ENCODE assay signal across 7 cellular contexts in genomic region chr12:13100610-13100881, GRCh38. TPM values are rescaled to one million over a fixed set of nuclear protein-coding genes. Genes with fewer than 3 reads are reported as not detected.
DNase-seq lines count a peak whose midpoint lies in the region; ATAC-seq and TF ChIP-seq lines count a peak whose summit lies in the region.

No MANE protein-coding gene starts in this region.

- no peak for DNase-seq in WERI-Rb-1
- no peak for DNase-seq in hepatocyte (ENCODE audit: low spot score)
- no peak for DNase-seq in smooth muscle cell (lab: John Stamatoyannopoulos, UW; ENCODE audit: unreplicated experiment)
- DNase-seq in stimulated activated CD4-positive, alpha-beta T cell treated with anti-CD3 and anti-CD28 coated beads, Interleukin-4, amount 100 ng/mL, for 1 hour: no peak
- DNase-seq in activated effector memory CD4-positive, alpha-beta T cell treated with Interleukin-2 at 50 U/mL for 16 hours: no peak

- H3K9me2 ChIP-seq in hepatocyte (replicated peaks; ENCODE audit: insufficient read depth): no peaks in the 10 kb centered on the region

- H3K9me3 ChIP-seq in HEK293 (ENCODE audit: control insufficient read depth, insufficient read depth, low read depth, low read length): no peaks in the 10 kb centered on the region
- no peaks in the 10 kb centered on the region for H3K9me3 ChIP-seq in WERI-Rb-1 (ENCODE audit: severe bottlenecking)
- no peaks in the 10 kb centered on the region for H3K9me3 ChIP-seq in hepatocyte (ENCODE audit: low read depth)
- no peaks in the 10 kb centered on the region for H3K9me3 ChIP-seq in smooth muscle cell (replicated peaks; ENCODE audit: low read depth)

- peaks cover 42% of the 10 kb centered on the region for H3F3A ChIP-seq in smooth muscle cell (ENCODE audit: low read depth)

- WGBS in hepatocyte (ENCODE audit: low lambda C conversion rate, missing lambda C conversion rate): 22% methylated on average over 6 of the region's 6 CpGs
- WGBS in smooth muscle cell (ENCODE audit: low lambda C conversion rate): 12% methylated on average over 6 of the region's 6 CpGs

- POLR2A ChIA-PET in HEK293 (lab: Yijun Ruan, JAX): interaction anchor here (1.5 kb wide), 1 partner anchor 96 kb away, joined by 6 read pairs; the partner anchor contains the start of gene EMP1

- peak overlapping the region; percentile 99 for H3K9ac ChIP-seq in smooth muscle cell (ENCODE audit: low read depth)

- CTCF ChIA-PET in HEK293 (lab: Yijun Ruan, JAX): interaction anchor here (0.5 to 4.7 kb wide), 7 partner anchors 60 to 363 kb away, joined by 3 to 71 read pairs (median 5); no protein-coding TSS in a partner anchor

- TF ChIP-seq CTCF in HEK293 (tag by site-specific recombination; IDR thresholded peaks at IDR 0.05) (no peak), WERI-Rb-1 (IDR thresholded peaks at IDR 0.05; ENCODE audit: low read depth, low read length) (no peak), hepatocyte (IDR thresholded peaks at IDR 0.05; ENCODE audit: poor library complexity) (no peak), smooth muscle cell (IDR thresholded peaks at IDR 0.05; ENCODE audit: borderline replicate concordance, insufficient read depth, poor library complexity, severe bottlenecking) (no peak)

- ATAC-seq in HG02973 (IDR thresholded peaks at IDR 0.05; ENCODE audit: unreplicated experiment): no peak

- H4K20me1 ChIP-seq in hepatocyte (ENCODE audit: insufficient read depth, poor library complexity, severe bottlenecking) (no peaks in the 10 kb centered on the region), smooth muscle cell (ENCODE audit: low read depth) (no peaks in the 10 kb centered on the region)

- peak overlapping the region; percentile 56 for H3K4me3 ChIP-seq in HEK293 (ENCODE audit: low read depth, low read length)
- peak overlapping the region; percentile 50 for H3K4me3 ChIP-seq in WERI-Rb-1 (ENCODE audit: low read depth, low read length)
- no peak overlapping the region for H3K4me3 ChIP-seq in hepatocyte
- peak overlapping the region; percentile 52 for H3K4me3 ChIP-seq in smooth muscle cell

- H3K4me1 ChIP-seq in HEK293 (ENCODE audit: control insufficient read depth, insufficient read depth, low read length) (peaks cover 36% of the 10 kb centered on the region), hepatocyte (ENCODE audit: insufficient read depth) (peaks cover 50% of the 10 kb centered on the region), smooth muscle cell (ENCODE audit: low read depth) (peaks cover 47% of the 10 kb centered on the region)

- H3K27ac ChIP-seq in HEK293 (ENCODE audit: extremely low read depth, low read depth, low read length) (peak overlapping the region; percentile 82), WERI-Rb-1 (peak overlapping the region; percentile 52), hepatocyte (peak overlapping the region; percentile 99), smooth muscle cell (ENCODE audit: low read depth) (peak overlapping the region; percentile 99)

- no peaks in the 10 kb centered on the region for H3K36me3 ChIP-seq in HEK293 (ENCODE audit: control insufficient read depth in 2 of 2, insufficient read depth in 1 of 2, low read length in 2 of 2)
- H3K36me3 ChIP-seq in WERI-Rb-1: no peaks in the 10 kb centered on the region
- no peaks in the 10 kb centered on the region for H3K36me3 ChIP-seq in hepatocyte (replicated peaks; ENCODE audit: insufficient read depth, low read depth)
- H3K36me3 ChIP-seq in smooth muscle cell (ENCODE audit: low read depth): no peaks in the 10 kb centered on the region

- H2AFZ ChIP-seq in hepatocyte (no peak overlapping the region), smooth muscle cell (ENCODE audit: low read depth) (no peak overlapping the region)

- peak overlapping the region; percentile 78 for H3K4me2 ChIP-seq in hepatocyte
- peak overlapping the region; percentile 90 for H3K4me2 ChIP-seq in smooth muscle cell

- H3K27me3 ChIP-seq in WERI-Rb-1 (ENCODE audit: insufficient read depth, low read depth, severe bottlenecking): no peaks in the 10 kb centered on the region
- H3K27me3 ChIP-seq in hepatocyte: no peaks in the 10 kb centered on the region
- H3K27me3 ChIP-seq in smooth muscle cell (ENCODE audit: low read depth): no peaks in the 10 kb centered on the region

- H3K79me2 ChIP-seq in hepatocyte: no peaks in the 10 kb centered on the region
- no peaks in the 10 kb centered on the region for H3K79me2 ChIP-seq in smooth muscle cell (ENCODE audit: low read depth)

TF ChIP-seq in HEK293, 187 proteins besides CTCF, POLR2A, EP300 and RAD21 (continues in another document):
- no peak for TF ChIP-seq ZNF239 (tag by site-specific recombination; IDR thresholded peaks at IDR 0.05)
- TF ChIP-seq ZNF202 (tag by site-specific recombination; IDR thresholded peaks at IDR 0.05; ENCODE audit: borderline replicate concordance): no peak
- TF ChIP-seq ZNF701 (tag by site-specific recombination; IDR thresholded peaks at IDR 0.05): no peak
- TF ChIP-seq ZNF610 (tag by site-specific recombination; IDR thresholded peaks at IDR 0.05; ENCODE audit: borderline replicate concordance): no peak
- peak; percentile 38; the same call in 1 of the 2 replicates for TF ChIP-seq ZBTB48 (tag by site-specific recombination; IDR thresholded peaks at IDR 0.05)
- 0 out of 2 replicates have a peak, but pooled peaks have one; percentile 6 for TF ChIP-seq ZNF10 (tag by site-specific recombination; IDR thresholded peaks at IDR 0.05)
- TF ChIP-seq KLF9 (tag by site-specific recombination; IDR thresholded peaks at IDR 0.05; ENCODE audit: low read depth): no peak
- TF ChIP-seq ZBTB44 (tag by site-specific recombination; IDR thresholded peaks at IDR 0.05): no peak
- no peak for TF ChIP-seq ZNF311 (tag by site-specific recombination; IDR thresholded peaks at IDR 0.05; ENCODE audit: borderline replicate concordance)
- peak; percentile 36; the same call in 1 of the 2 replicates for TF ChIP-seq FEZF1 (tag by site-specific recombination; IDR thresholded peaks at IDR 0.05)
- no peak for TF ChIP-seq PRDM10 (tag by site-specific recombination; IDR thresholded peaks at IDR 0.05)
- TF ChIP-seq ZBTB21 (tag by site-specific recombination; IDR thresholded peaks at IDR 0.05): 0 out of 2 replicates have a peak, but pooled peaks have one; percentile 27
- 0 out of 2 replicates have a peak, but pooled peaks have one; percentile 23 for TF ChIP-seq ZNF184 (tag by site-specific recombination; IDR thresholded peaks at IDR 0.05)
- TF ChIP-seq ZNF324 (tag by site-specific recombination; IDR thresholded peaks at IDR 0.05): 0 out of 2 replicates have a peak, but pooled peaks have one; percentile 18
- no peak for TF ChIP-seq MYNN (tag by site-specific recombination; IDR thresholded peaks at IDR 0.05; ENCODE audit: borderline replicate concordance)
- no peak for TF ChIP-seq ZNF423 (tag by site-specific recombination; IDR thresholded peaks at IDR 0.05)
- TF ChIP-seq ZBTB20 (tag by site-specific recombination; IDR thresholded peaks at IDR 0.05): no peak
- TF ChIP-seq ZSCAN23 (tag by site-specific recombination; IDR thresholded peaks at IDR 0.05): no peak

RNA-seq across cellular contexts. Expression of gene GSG1, which starts 2.9 kb away (rescaled TPM):
- total RNA-seq in hepatocyte (1.5 TPM in 1 of 2 replicates, not detected in the other), smooth muscle cell (not detected in 2 replicates)
- polyA plus RNA-seq in hepatocyte (0.37 and 0.72 TPM in 2 replicates), smooth muscle cell (not detected in 2 replicates)

RNA-seq across cellular contexts. Expression of gene FAM234B, which starts 56.4 kb away (rescaled TPM):
- total RNA-seq in hepatocyte: 4.0 and 4.1 TPM in 2 replicates
- 0.66 and 0.85 TPM in 2 replicates for polyA plus RNA-seq in hepatocyte
- total RNA-seq in smooth muscle cell: 3.0 and 5.2 TPM in 2 replicates
- polyA plus RNA-seq in smooth muscle cell: 0.78 and 1.6 TPM in 2 replicates
